In the genomic region with DNA sequence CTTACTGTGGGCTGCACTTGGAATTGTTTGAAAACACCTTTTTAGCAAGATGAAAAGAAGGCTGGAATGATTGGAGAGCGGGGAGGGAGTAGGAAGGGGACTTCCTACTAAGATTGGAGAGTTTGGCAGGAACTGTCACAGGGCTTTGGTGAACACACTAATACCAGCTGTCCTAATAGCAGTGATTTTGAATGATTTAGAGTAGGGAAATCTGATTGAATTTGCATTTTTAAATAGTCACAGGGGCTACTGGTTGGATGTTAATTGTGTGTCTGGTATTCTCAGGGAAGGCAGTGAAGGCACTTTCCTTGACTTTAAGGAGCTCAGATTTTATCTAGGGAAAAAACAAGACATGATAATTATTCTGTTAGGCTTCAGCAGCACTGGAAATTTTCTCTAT, we compare ENCODE assay signal across 20 cellular contexts. TPM values are rescaled to one million over a fixed set of nuclear protein-coding genes. Genes with fewer than 3 reads are reported as not detected.
DNase-seq lines count a peak whose midpoint lies in the region; ATAC-seq, FAIRE-seq and TF ChIP-seq lines count a peak whose summit lies in the region.
"Had no signal": no experiment of that assay in that cellular context is flagged by ENCODE, and none has a peak within 500 bp of the region (broad histone marks: within the 10 kb centered on the region; RNA-seq: fewer than 3 reads in every experiment).

No MANE protein-coding gene starts in this region.

- no peaks in the 10 kb centered on the region for H3K36me3 ChIP-seq in SK-N-MC (ENCODE audit: insufficient read depth, low read length)
- H3K36me3 ChIP-seq: BLaER1 had no signal

- no peak overlapping the region for H3K27ac ChIP-seq in CD4-positive, alpha-beta T cell (ENCODE audit: low read depth, low read length)
- H3K27ac ChIP-seq in SK-N-MC = peak overlapping the region; percentile 62
- H3K27ac ChIP-seq: BLaER1, KMS-11 had no signal

- H3K27me3 ChIP-seq in CD4-positive, alpha-beta T cell (ENCODE audit: control insufficient read depth, insufficient read depth, low read length) = no peaks in the 10 kb centered on the region
- H3K27me3 ChIP-seq: BLaER1 had no signal

- H3K9me3 Mint-ChIP-seq in CD4-positive, alpha-beta T cell = no peaks in the 10 kb centered on the region
- no peaks in the 10 kb centered on the region for H3K9me3 Mint-ChIP-seq in brain
- no peaks in the 10 kb centered on the region for H3K9me3 Mint-ChIP-seq in progenitor cell of endocrine pancreas (ENCODE audit: low read depth)
- no peaks in the 10 kb centered on the region for H3K9me3 Mint-ChIP-seq in activated naive CD4-positive, alpha-beta T cell treated with anti-CD3 and anti-CD28 coated beads, Interleukin-2, amount 50 U/mL, for 72 hours
- H3K9me3 Mint-ChIP-seq: CD14-positive monocyte; CD8-positive, alpha-beta T cell; H9 had no signal

- no peak for TF ChIP-seq CTCF in CD4-positive, alpha-beta T cell (IDR thresholded peaks at IDR 0.05)
- TF ChIP-seq CTCF in brain (conservative IDR thresholded peaks at IDR 0.05) = no peak
- TF ChIP-seq CTCF in progenitor cell of endocrine pancreas (IDR thresholded peaks at IDR 0.05; ENCODE audit: unreplicated experiment) = no peak

- H3K9ac ChIP-seq in SK-N-MC (ENCODE audit: insufficient read length) = no peak overlapping the region
- H3K9ac ChIP-seq: BLaER1, KMS-11 had no signal

- no peaks in the 10 kb centered on the region for H3K9me3 ChIP-seq in CD4-positive, alpha-beta T cell (ENCODE audit: control insufficient read depth, low read length)
- H3K9me3 ChIP-seq in SK-N-MC (ENCODE audit: low read depth, low read length) = no peaks in the 10 kb centered on the region
- H3K9me3 ChIP-seq: BLaER1 had no signal

- no peak for ATAC-seq in CD4-positive, alpha-beta T cell (ENCODE audit: poor library complexity)
- ATAC-seq in GM19328 (IDR thresholded peaks at IDR 0.05; ENCODE audit: unreplicated experiment) = no peak
- ATAC-seq in activated naive CD4-positive, alpha-beta T cell treated with anti-CD3 and anti-CD28 coated beads, Interleukin-2, amount 50 U/mL, for 72 hours = no peak
- ATAC-seq: CD8-positive, alpha-beta T cell had no signal

- H3K4me3 ChIP-seq in SK-N-MC = no peak overlapping the region
- H3K4me3 ChIP-seq: BLaER1 had no signal

- peaks cover 9% of the 10 kb centered on the region for H3K36me3 Mint-ChIP-seq in CD4-positive, alpha-beta T cell (ENCODE audit: low read depth)
- no peaks in the 10 kb centered on the region for H3K36me3 Mint-ChIP-seq in brain
- no peaks in the 10 kb centered on the region for H3K36me3 Mint-ChIP-seq in progenitor cell of endocrine pancreas (ENCODE audit: insufficient read depth)
- peaks cover 7 to 8% of the 10 kb centered on the region in 2 donors for H3K36me3 Mint-ChIP-seq in activated naive CD4-positive, alpha-beta T cell treated with anti-CD3 and anti-CD28 coated beads, Interleukin-2, amount 50 U/mL, for 72 hours
- H3K36me3 Mint-ChIP-seq: CD14-positive monocyte had no signal

- CTCF ChIA-PET in CD4-positive, alpha-beta T cell (lab: Charles Lee) = interaction anchor here (1.4 kb wide), 1 partner anchor 40 kb away, joined by 3 read pairs; a partner anchor contains a TSS

- peaks cover 20% of the 10 kb centered on the region for H3K4me1 Mint-ChIP-seq in CD4-positive, alpha-beta T cell (ENCODE audit: low read depth)
- peaks cover 27% of the 10 kb centered on the region for H3K4me1 Mint-ChIP-seq in brain
- H3K4me1 Mint-ChIP-seq in progenitor cell of endocrine pancreas (ENCODE audit: low read depth) = peaks cover 5% of the 10 kb centered on the region

- H3K27ac Mint-ChIP-seq in CD4-positive, alpha-beta T cell = no peak overlapping the region
- peak overlapping the region in 2 of 5 experiments; percentile 17 to 51 for H3K27ac Mint-ChIP-seq in brain
- H3K27ac Mint-ChIP-seq in progenitor cell of endocrine pancreas = peak overlapping the region; percentile 7
- no peak overlapping the region for H3K27ac Mint-ChIP-seq in activated naive CD4-positive, alpha-beta T cell treated with anti-CD3 and anti-CD28 coated beads, Interleukin-2, amount 50 U/mL, for 72 hours
- H3K27ac Mint-ChIP-seq: CD14-positive monocyte; CD8-positive, alpha-beta T cell; H9 had no signal

- intact Hi-C loops in CD4-positive, alpha-beta T cell (cut with DNase I, micrococcal nuclease) = loop anchor here (5.0 to 10.0 kb wide), 2 partner anchors 40 to 1507 kb away; a partner anchor contains a TSS

- POLR2A ChIA-PET in CD4-positive, alpha-beta T cell (lab: Charles Lee) = no interaction called here

- peak overlapping the region; percentile 46 for H3K4me3 Mint-ChIP-seq in CD4-positive, alpha-beta T cell
- peak overlapping the region in 3 of 5 experiments; percentile 15 to 43 (median 29) for H3K4me3 Mint-ChIP-seq in brain
- H3K4me3 Mint-ChIP-seq in progenitor cell of endocrine pancreas (ENCODE audit: low read depth) = no peak overlapping the region
- H3K4me3 Mint-ChIP-seq: CD14-positive monocyte; CD8-positive, alpha-beta T cell; H9 had no signal

- H3K27me3 Mint-ChIP-seq in CD4-positive, alpha-beta T cell = no peaks in the 10 kb centered on the region
- peaks cover 10% of the 10 kb centered on the region for H3K27me3 Mint-ChIP-seq in brain
- no peaks in the 10 kb centered on the region for H3K27me3 Mint-ChIP-seq in progenitor cell of endocrine pancreas

- FAIRE-seq in GM19239 (lab: Jason Lieb, UNC) = no peak
- FAIRE-seq: A204.1, GM18507, H1 had no signal

- no peak for DNase-seq in CD4-positive, alpha-beta T cell
- no peak for DNase-seq in SK-N-MC (ENCODE audit: low read depth, low spot score)
- DNase-seq in progenitor cell of endocrine pancreas (ENCODE audit: low spot score, unreplicated experiment) = no peak
- no peak for DNase-seq in activated CD4-positive, CD25-positive, alpha-beta regulatory T cell treated with anti-CD3 and anti-CD28 coated beads, Interleukin-2, amount 50 U/mL, for 72 hours
- no peak for DNase-seq in activated naive CD4-positive, alpha-beta T cell treated with anti-CD3 and anti-CD28 coated beads, Interleukin-2, amount 50 U/mL, for 72 hours (ENCODE audit: low spot score in 2 of 2)
- no peak for DNase-seq in GM19239 (ENCODE audit: insufficient read length, low spot score)
- DNase-seq: AML-193; Calu3; CD8-positive, alpha-beta T cell; DMS79 treated with DMSO at 0.1 percent for 48 hours; GF-D8; H9 had no signal

RNA-seq across cellular contexts. Expression of a gene that starts 2.5 kb away (rescaled TPM):
- total RNA-seq in CD4-positive, alpha-beta T cell = 1 to 10 TPM; 8.9 to 9.6 TPM
- polyA plus RNA-seq in brain (ENCODE audit: insufficient read depth, low read depth, low replicate concordance) = 60.1 TPM
- 30.0 and 30.3 TPM in 2 replicates for total RNA-seq in progenitor cell of endocrine pancreas
- 10 to 100 TPM; 29.0 to 45.3 TPM for total RNA-seq in activated naive CD4-positive, alpha-beta T cell treated with anti-CD3 and anti-CD28 coated beads, Interleukin-2, amount 50 U/mL, for 72 hours

RNA-seq across cellular contexts. Expression of a gene that starts 27.2 kb away (rescaled TPM):
- 1 to 10 TPM; 5.4 to 6.9 TPM for total RNA-seq in CD4-positive, alpha-beta T cell
- 20.7 TPM for polyA plus RNA-seq in brain (ENCODE audit: insufficient read depth, low read depth, low replicate concordance)
- total RNA-seq in progenitor cell of endocrine pancreas = 49.9 and 53.3 TPM in 2 replicates
- total RNA-seq in activated naive CD4-positive, alpha-beta T cell treated with anti-CD3 and anti-CD28 coated beads, Interleukin-2, amount 50 U/mL, for 72 hours = 10 to 100 TPM; 43.6 to 53.2 TPM

RNA-seq across cellular contexts. Expression of a gene that starts 36.8 kb away (rescaled TPM):
- 10 to 100 TPM; 37.4 to 37.7 TPM for total RNA-seq in CD4-positive, alpha-beta T cell
- 53.3 TPM for polyA plus RNA-seq in brain (ENCODE audit: insufficient read depth, low read depth, low replicate concordance)
- total RNA-seq in progenitor cell of endocrine pancreas = 109 and 115 TPM in 2 replicates
- 10 to 100 TPM; 73.6 to 78.1 TPM for total RNA-seq in activated naive CD4-positive, alpha-beta T cell treated with anti-CD3 and anti-CD28 coated beads, Interleukin-2, amount 50 U/mL, for 72 hours

RNA-seq across cellular contexts. Expression of a gene that starts 40.4 kb away (rescaled TPM):
- total RNA-seq in CD4-positive, alpha-beta T cell = 1 to 10 TPM; 3.6 to 4.1 TPM
- polyA plus RNA-seq in brain (ENCODE audit: insufficient read depth, low read depth, low replicate concordance) = 15.1 TPM
- total RNA-seq in progenitor cell of endocrine pancreas = 18.1 and 18.8 TPM in 2 replicates
- 1 to 10 TPM; 4.3 to 6.4 TPM for total RNA-seq in activated naive CD4-positive, alpha-beta T cell treated with anti-CD3 and anti-CD28 coated beads, Interleukin-2, amount 50 U/mL, for 72 hours

RNA-seq across cellular contexts. Expression of a gene that starts 49.5 kb away (rescaled TPM):
- total RNA-seq in CD4-positive, alpha-beta T cell = 100 to 1,000 TPM; 110 to 111 TPM
- polyA plus RNA-seq in brain (ENCODE audit: insufficient read depth, low read depth, low replicate concordance) = 79.2 TPM
- total RNA-seq in progenitor cell of endocrine pancreas = 52.8 and 53.8 TPM in 2 replicates
- 10 to 100 TPM; 68.6 to 94.7 TPM for total RNA-seq in activated naive CD4-positive, alpha-beta T cell treated with anti-CD3 and anti-CD28 coated beads, Interleukin-2, amount 50 U/mL, for 72 hours
